8 cellular contexts compared by ENCODE assay signal in the genomic region with DNA sequence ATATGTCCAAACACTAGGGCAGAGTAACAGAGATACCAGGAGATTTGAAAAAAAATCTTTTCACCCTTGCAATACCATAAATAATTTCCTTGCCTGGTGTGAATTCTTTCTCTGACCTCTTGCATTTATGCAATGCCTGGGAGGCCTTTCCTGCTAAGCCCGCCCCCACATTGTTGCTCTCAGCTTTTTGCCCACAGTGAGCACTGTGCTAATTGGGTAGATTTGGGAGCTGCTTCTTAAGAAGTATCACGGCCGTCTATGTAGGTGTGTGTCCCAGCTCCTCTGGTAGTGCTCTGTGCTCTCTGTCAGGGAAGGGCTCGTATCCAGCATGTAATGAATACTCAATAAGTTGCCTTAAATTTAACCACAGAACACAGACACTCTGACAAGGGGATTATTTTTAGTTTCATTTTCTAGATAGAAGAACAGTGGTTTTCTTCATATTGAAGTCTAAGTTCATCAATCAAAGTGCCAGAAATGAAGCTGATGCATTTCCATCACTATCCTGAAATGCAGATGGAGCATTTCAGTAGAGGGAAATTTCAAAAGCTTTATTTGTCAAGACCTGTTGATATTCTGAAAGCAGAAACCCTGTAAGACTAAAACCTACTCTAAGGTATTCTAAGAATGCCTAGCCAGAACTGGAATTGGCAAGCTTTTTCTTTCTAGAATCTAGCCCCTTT. TPM values are rescaled to one million over a fixed set of nuclear protein-coding genes. Genes with fewer than 3 reads are reported as not detected.
A peak's percentile ranks its signal among the peaks of the same experiment; 100 is the strongest.
DNase-seq lines count a peak whose midpoint lies in the region; ATAC-seq and TF ChIP-seq lines count a peak whose summit lies in the region.

No MANE protein-coding gene starts in this region.

- intact Hi-C loops in left lung (cut with DNase I): no loop called here

- H3K27me3 ChIP-seq in HUES48 (ENCODE audit: control insufficient read depth, insufficient read depth, low read length) (no peaks in the 10 kb centered on the region), left lung (no peaks in the 10 kb centered on the region)

- H3K36me3 ChIP-seq in HUES48 (ENCODE audit: control insufficient read depth, insufficient read depth, low read length) (no peaks in the 10 kb centered on the region), left lung (no peaks in the 10 kb centered on the region)

- H3K9ac ChIP-seq in HUES48 (ENCODE audit: low read depth, low read length): no peak overlapping the region

- DNase-seq in GM04503 (ENCODE audit: low read depth) (peak; percentile 34), amniotic epithelial cell (ENCODE audit: low read depth) (peak; percentile 89), left lung (no peak), RKO (ENCODE audit: low spot score) (no peak), HT-29 (ENCODE audit: low spot score) (no peak), NCI-H82 treated with DMSO at 0.1 percent for 48 hours (lab: John Stamatoyannopoulos, UW; ENCODE audit: unreplicated experiment) (no peak)

- H3K4me3 ChIP-seq in HUES48 (ENCODE audit: low read depth, low read length) (0 out of 2 replicates have a peak overlapping the region, but pooled peaks have one; percentile 29), left lung (no peak overlapping the region)

- H3K27ac ChIP-seq in HUES48 (ENCODE audit: low read depth, low read length) (peak overlapping the region; percentile 37), left lung (peak overlapping the region; percentile 16 to 25)

- TF ChIP-seq CTCF in left lung (IDR thresholded peaks at IDR 0.05): no peak

- H3K9me3 ChIP-seq in HUES48 (ENCODE audit: control insufficient read depth, insufficient read depth, low read length): no peaks in the 10 kb centered on the region
- no peaks in the 10 kb centered on the region for H3K9me3 ChIP-seq in left lung

- peaks cover 42% of the 10 kb centered on the region for H3K4me1 ChIP-seq in HUES48 (ENCODE audit: control insufficient read depth, insufficient read depth, low read length)
- peaks cover 0 to 33% of the 10 kb centered on the region in 2 donors for H3K4me1 ChIP-seq in left lung

- ATAC-seq in GM21423 (IDR thresholded peaks at IDR 0.05; ENCODE audit: unreplicated experiment) (peak; percentile 39), left lung (peak; percentile 3)

RNA-seq across cellular contexts. Expression of a gene that starts 54.5 kb away (rescaled TPM):
- total RNA-seq in left lung: 10 to 100 TPM in 1 of 2 donors, 1 to 10 TPM in 1; 9.2 to 11.3 TPM
- total RNA-seq in HT-29 (2014; rRNA removed; shearing (Covaris generic)): 0.05 and 0.13 TPM in 2 replicates

Comparison
In these comparisons a context has a peak if more than half of its experiments do, and no peak if none do; other contexts are left out.
1. DNase-seq: peak in GM04503 (single experiment) and amniotic epithelial cell (single experiment); none in left lung (0 of 2), RKO (single experiment), HT-29 (single experiment) and NCI-H82 treated with DMSO at 0.1 percent for 48 hours (single experiment).